In the genomic region with DNA sequence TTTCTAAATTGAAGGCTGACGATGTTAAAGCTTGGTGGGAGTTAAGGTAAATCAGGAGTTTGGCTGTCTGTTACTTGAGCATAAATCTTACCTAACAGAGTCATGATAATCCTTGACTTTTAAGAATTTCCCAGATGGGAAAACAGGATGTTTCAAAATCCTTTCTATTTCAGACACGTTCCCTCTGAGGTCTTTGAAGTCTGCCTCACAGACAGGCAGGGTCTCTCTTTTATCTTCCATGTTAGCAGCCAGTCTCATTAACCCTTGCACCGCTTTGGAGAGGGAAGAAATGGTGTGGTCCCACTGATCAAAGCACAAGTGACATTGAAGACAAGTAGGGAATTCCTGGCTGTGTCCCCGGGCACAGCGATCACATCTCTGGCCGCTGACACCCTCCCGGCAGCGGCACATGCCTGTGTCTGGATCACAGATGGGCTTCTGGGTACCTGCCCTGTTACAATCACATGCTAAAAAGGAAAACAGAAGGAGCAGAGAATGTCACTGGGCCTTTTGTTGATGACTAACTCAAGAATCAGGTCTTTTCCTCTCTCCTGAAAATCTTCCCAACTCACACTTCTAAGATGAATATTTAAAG, we compare ENCODE assay signal across 13 cellular contexts. TPM values are rescaled to one million over a fixed set of nuclear protein-coding genes. Genes with fewer than 3 reads are reported as not detected.
"Had no signal": no experiment of that assay in that cellular context is flagged by ENCODE, and none has a peak within 500 bp of the region (broad histone marks: within the 10 kb centered on the region; RNA-seq: fewer than 3 reads in every experiment).

No MANE protein-coding gene starts in this region.

- H3K4me1 Mint-ChIP-seq: activated naive CD8-positive, alpha-beta T cell treated with anti-CD3 and anti-CD28 coated beads for 36 hours; stimulated activated effector memory CD8-positive, alpha-beta T cell treated with anti-CD3 and anti-CD28 coated beads, Interleukin-12 subunit alpha, Interleukin-12 subunit beta, amount 100 ng/mL, for 72 hours had no signal

- DNase-seq: activated naive CD8-positive, alpha-beta T cell treated with anti-CD3 and anti-CD28 coated beads for 36 hours; dermis blood vessel endothelial cell; effector memory CD8-positive, alpha-beta T cell; hippocampal formation; ovary; stimulated activated CD4-positive, alpha-beta T cell treated with anti-CD3 and anti-CD28 coated beads, Interleukin-12 subunit alpha, Interleukin-12 subunit beta, amount 100 ng/mL, for 4 hours; stimulated activated CD4-positive, alpha-beta T cell treated with anti-CD3 and anti-CD28 coated beads, Interleukin-2, amount 100 ng/mL, for 24 hours; T-cell; T-helper 9 cell had no signal

- H3K36me3 Mint-ChIP-seq: activated naive CD8-positive, alpha-beta T cell treated with anti-CD3 and anti-CD28 coated beads for 36 hours; brain; stimulated activated effector memory CD8-positive, alpha-beta T cell treated with anti-CD3 and anti-CD28 coated beads, Interleukin-12 subunit alpha, Interleukin-12 subunit beta, amount 100 ng/mL, for 72 hours; T-cell had no signal

- H3K4me3 Mint-ChIP-seq: activated naive CD8-positive, alpha-beta T cell treated with anti-CD3 and anti-CD28 coated beads for 36 hours; activated T-helper 1 cell treated with anti-CD3 and anti-CD28 coated beads, Interleukin-12 subunit alpha, Interleukin-12 subunit beta, Interleukin-2, Interleukin-4 antibody, amounts not matched to agents 30 ng/mL and 10 ng/mL and 1 ng/mL, durations not matched to agents 14 hours and 24 hours and 36 hours; brain; effector memory CD8-positive, alpha-beta T cell; stimulated activated effector memory CD8-positive, alpha-beta T cell treated with anti-CD3 and anti-CD28 coated beads, Interleukin-12 subunit alpha, Interleukin-12 subunit beta, amount 100 ng/mL, for 72 hours; T-cell had no signal

- H3K27ac ChIP-seq: ovary, thoracic aorta had no signal

- ATAC-seq: effector memory CD8-positive, alpha-beta T cell; stimulated activated effector memory CD8-positive, alpha-beta T cell treated with anti-CD3 and anti-CD28 coated beads, Interleukin-12 subunit alpha, Interleukin-12 subunit beta, amount 100 ng/mL, for 72 hours; T-cell had no signal

- H3K4me3 ChIP-seq: ovary, thoracic aorta had no signal

- H3K27me3 ChIP-seq: ovary had no signal

- H3K36me3 ChIP-seq: ovary, thoracic aorta had no signal

- H3K9me3 ChIP-seq: ovary, thoracic aorta had no signal

- H3K27ac Mint-ChIP-seq: activated naive CD8-positive, alpha-beta T cell treated with anti-CD3 and anti-CD28 coated beads for 36 hours; activated T-helper 1 cell treated with anti-CD3 and anti-CD28 coated beads, Interleukin-12 subunit alpha, Interleukin-12 subunit beta, Interleukin-2, Interleukin-4 antibody, amounts not matched to agents 30 ng/mL and 10 ng/mL and 1 ng/mL, durations not matched to agents 14 hours and 24 hours and 36 hours; effector memory CD8-positive, alpha-beta T cell; stimulated activated effector memory CD8-positive, alpha-beta T cell treated with anti-CD3 and anti-CD28 coated beads, Interleukin-12 subunit alpha, Interleukin-12 subunit beta, amount 100 ng/mL, for 72 hours; T-cell had no signal

- H3K9me3 Mint-ChIP-seq: activated naive CD8-positive, alpha-beta T cell treated with anti-CD3 and anti-CD28 coated beads for 36 hours; activated T-helper 1 cell treated with anti-CD3 and anti-CD28 coated beads, Interleukin-12 subunit alpha, Interleukin-12 subunit beta, Interleukin-2, Interleukin-4 antibody, amounts not matched to agents 30 ng/mL and 10 ng/mL and 1 ng/mL, durations not matched to agents 14 hours and 24 hours and 36 hours; effector memory CD8-positive, alpha-beta T cell; stimulated activated effector memory CD8-positive, alpha-beta T cell treated with anti-CD3 and anti-CD28 coated beads, Interleukin-12 subunit alpha, Interleukin-12 subunit beta, amount 100 ng/mL, for 72 hours; T-cell had no signal

RNA-seq across cellular contexts. Expression of a gene that starts 52.7 kb away (rescaled TPM):
- total RNA-seq: activated T-helper 1 cell treated with anti-CD3 and anti-CD28 coated beads, Interleukin-12 subunit alpha, Interleukin-12 subunit beta, Interleukin-2, Interleukin-4 antibody, amounts not matched to agents 30 ng/mL and 10 ng/mL and 1 ng/mL, durations not matched to agents 14 hours and 24 hours and 36 hours had no signal
